ENCODE assay signal across 8 cellular contexts in the genomic region with DNA sequence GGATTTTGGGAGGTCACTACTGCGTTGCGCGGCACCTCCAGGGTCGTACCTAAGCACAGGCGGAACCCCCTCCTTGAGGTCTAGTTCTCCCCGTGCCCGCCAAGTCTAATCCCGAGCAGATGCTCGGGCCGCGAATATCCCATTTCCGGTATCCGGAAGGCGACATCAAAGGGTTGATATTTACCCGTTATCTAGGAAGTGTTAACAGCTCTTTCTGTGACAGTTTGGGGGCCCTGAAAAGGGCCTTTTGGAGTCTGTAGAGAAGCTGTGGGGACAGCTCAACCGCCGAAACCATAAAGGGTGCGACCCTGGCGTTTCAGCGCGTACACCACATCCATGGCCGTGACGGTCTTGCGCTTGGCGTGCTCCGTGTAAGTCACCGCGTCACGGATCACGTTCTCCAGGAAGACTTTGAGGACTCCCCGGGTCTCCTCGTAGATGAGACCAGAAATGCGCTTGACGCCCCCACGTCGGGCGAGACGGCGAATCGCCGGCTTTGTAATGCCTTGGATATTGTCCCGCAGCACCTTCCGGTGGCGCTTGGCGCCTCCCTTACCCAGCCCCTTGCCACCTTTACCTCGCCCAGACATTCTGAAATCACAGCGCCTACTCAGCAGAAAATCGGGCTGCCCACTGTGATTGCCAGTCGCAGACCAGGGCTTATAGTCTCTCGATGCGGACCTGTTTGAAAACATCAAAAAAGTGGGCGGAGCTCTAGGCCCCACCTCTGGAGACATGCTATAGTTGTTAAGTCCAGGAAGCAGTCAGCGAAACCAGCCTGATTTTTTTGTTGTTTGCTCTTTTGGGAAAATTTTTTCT. TPM values are rescaled to one million over a fixed set of nuclear protein-coding genes. Genes with fewer than 3 reads are reported as not detected.
DNase-seq lines count a peak whose midpoint lies in the region; ATAC-seq and TF ChIP-seq lines count a peak whose summit lies in the region.

No MANE protein-coding gene starts in this region.

- H3K27me3 Mint-ChIP-seq in WTC11 (ENCODE audit: low read depth) = no peaks in the 10 kb centered on the region; the same call in 1 of the 2 replicates

- POLR2A ChIA-PET in WTC11 (lab: Charles Lee) = interaction anchor here (0.6 to 3.2 kb wide), 14 partner anchors 11 to 1515 kb away, joined by 3 to 23 read pairs (median 3); a partner anchor contains a TSS

- peak; percentile 92 to 99 (median 97) for TF ChIP-seq POLR2A in spleen (IDR thresholded peaks at IDR 0.05)

- H3K36me3 ChIP-seq in spleen = peaks cover 0 to 24% (median 7%) of the 10 kb centered on the region in 6 donors

- peaks cover 5% of the 10 kb centered on the region for H3K9me3 Mint-ChIP-seq in WTC11

- peak; percentile 36 for DNase-seq in 8988T
- DNase-seq in NCI-H2196 treated with DMSO at 0.1 percent for 48 hours (lab: John Stamatoyannopoulos, UW; ENCODE audit: unreplicated experiment) = peak; percentile 34
- DNase-seq in WTC11 (ENCODE audit: low spot score) = peak; percentile 95
- DNase-seq in central memory CD4-positive, alpha-beta T cell = peak; percentile 92
- DNase-seq in iris pigment epithelial cell (ENCODE audit: low read depth) = peak; percentile 92
- DNase-seq in spleen = peak; percentile 95

- H3K27ac Mint-ChIP-seq in WTC11 = peak overlapping the region; percentile 100

- peaks cover 4 to 78% (median 49%) of the 10 kb centered on the region in 6 donors for H3K4me1 ChIP-seq in spleen

- peaks cover 42% of the 10 kb centered on the region for H3K4me1 Mint-ChIP-seq in WTC11

- peak overlapping the region; percentile 99 for H3K4me3 Mint-ChIP-seq in WTC11

- peaks cover 25% of the 10 kb centered on the region for H3K36me3 Mint-ChIP-seq in WTC11

- H3K27ac ChIP-seq in spleen = peak overlapping the region; percentile 95 to 100 (median 98)

- 0 to 1% (median 0%) methylated on average over 36 to 53 of the region's 53 CpGs for WGBS in spleen, 5 donors

- no peaks in the 10 kb centered on the region for H3K27me3 ChIP-seq in spleen (replicated peaks in 1 of 7)

- H3K4me3 ChIP-seq in spleen = peak overlapping the region; percentile 61 to 97 (median 67)

- intact Hi-C loops in spleen (cut with DNase I; ENCODE audit: low total_unique reads) = no loop called here

- CTCF ChIA-PET in WTC11 (lab: Charles Lee) = interaction anchor here (0.6 to 3.5 kb wide), 6 partner anchors 15 to 66 kb away, joined by 3 to 21 read pairs (median 7); a partner anchor contains a TSS

- H3K9me3 ChIP-seq in spleen = peaks cover 0 to 20% (median 12%) of the 10 kb centered on the region in 8 donors

- peak; percentile 23 for ATAC-seq in GM18861 (IDR thresholded peaks at IDR 0.05; ENCODE audit: unreplicated experiment)
- ATAC-seq in HG03103 (IDR thresholded peaks at IDR 0.05; ENCODE audit: low read depth, unreplicated experiment) = peak; percentile 20
- peak; percentile 3 for ATAC-seq in WTC11

- TF ChIP-seq CTCF in WTC11 (IDR thresholded peaks at IDR 0.05) (no peak), spleen (IDR thresholded peaks at IDR 0.05 in 8 of 11, conservative IDR thresholded peaks at IDR 0.05 in 3 of 11) (peak in 1 of 11 experiments; percentile 6)

TF ChIP-seq in WTC11, 78 proteins besides CTCF, POLR2A, EP300 and RAD21 (continues in another document):
- TF ChIP-seq FOXP1 (CRISPR knock-in tag; IDR thresholded peaks at IDR 0.05; ENCODE audit: borderline replicate concordance) = peak; percentile 79
- TF ChIP-seq, protein P1, sequence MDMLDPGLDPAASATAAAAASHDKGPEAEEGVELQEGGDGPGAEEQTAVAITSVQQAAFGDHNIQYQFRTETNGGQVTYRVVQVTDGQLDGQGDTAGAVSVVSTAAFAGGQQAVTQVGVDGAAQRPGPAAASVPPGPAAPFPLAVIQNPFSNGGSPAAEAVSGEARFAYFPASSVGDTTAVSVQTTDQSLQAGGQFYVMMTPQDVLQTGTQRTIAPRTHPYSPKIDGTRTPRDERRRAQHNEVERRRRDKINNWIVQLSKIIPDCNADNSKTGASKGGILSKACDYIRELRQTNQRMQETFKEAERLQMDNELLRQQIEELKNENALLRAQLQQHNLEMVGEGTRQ (CRISPR knock-in tag; IDR thresholded peaks at IDR 0.05) = no peak
- TF ChIP-seq NFE2L1 (CRISPR knock-in tag; IDR thresholded peaks at IDR 0.05) = peak; percentile 85
- TF ChIP-seq, protein P2, sequence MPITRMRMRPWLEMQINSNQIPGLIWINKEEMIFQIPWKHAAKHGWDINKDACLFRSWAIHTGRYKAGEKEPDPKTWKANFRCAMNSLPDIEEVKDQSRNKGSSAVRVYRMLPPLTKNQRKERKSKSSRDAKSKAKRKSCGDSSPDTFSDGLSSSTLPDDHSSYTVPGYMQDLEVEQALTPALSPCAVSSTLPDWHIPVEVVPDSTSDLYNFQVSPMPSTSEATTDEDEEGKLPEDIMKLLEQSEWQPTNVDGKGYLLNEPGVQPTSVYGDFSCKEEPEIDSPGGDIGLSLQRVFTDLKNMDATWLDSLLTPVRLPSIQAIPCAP (CRISPR knock-in tag; IDR thresholded peaks at IDR 0.05) = peak; percentile 74
- peak; percentile 90; the same call in 1 of the 2 replicates for TF ChIP-seq ZNF671 (CRISPR knock-in tag; IDR thresholded peaks at IDR 0.05)
- TF ChIP-seq TEAD4 (CRISPR knock-in tag; IDR thresholded peaks at IDR 0.05) = peak; percentile 63
- TF ChIP-seq, protein P3, sequence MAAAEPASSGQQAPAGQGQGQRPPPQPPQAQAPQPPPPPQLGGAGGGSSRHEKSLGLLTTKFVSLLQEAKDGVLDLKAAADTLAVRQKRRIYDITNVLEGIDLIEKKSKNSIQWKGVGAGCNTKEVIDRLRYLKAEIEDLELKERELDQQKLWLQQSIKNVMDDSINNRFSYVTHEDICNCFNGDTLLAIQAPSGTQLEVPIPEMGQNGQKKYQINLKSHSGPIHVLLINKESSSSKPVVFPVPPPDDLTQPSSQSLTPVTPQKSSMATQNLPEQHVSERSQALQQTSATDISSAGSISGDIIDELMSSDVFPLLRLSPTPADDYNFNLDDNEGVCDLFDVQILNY (CRISPR knock-in tag; IDR thresholded peaks at IDR 0.05) = peak; percentile 54; the same call in 1 of the 2 replicates
- TF ChIP-seq, protein P4, sequence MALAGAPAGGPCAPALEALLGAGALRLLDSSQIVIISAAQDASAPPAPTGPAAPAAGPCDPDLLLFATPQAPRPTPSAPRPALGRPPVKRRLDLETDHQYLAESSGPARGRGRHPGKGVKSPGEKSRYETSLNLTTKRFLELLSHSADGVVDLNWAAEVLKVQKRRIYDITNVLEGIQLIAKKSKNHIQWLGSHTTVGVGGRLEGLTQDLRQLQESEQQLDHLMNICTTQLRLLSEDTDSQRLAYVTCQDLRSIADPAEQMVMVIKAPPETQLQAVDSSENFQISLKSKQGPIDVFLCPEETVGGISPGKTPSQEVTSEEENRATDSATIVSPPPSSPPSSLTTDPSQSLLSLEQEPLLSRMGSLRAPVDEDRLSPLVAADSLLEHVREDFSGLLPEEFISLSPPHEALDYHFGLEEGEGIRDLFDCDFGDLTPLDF (CRISPR knock-in tag; IDR thresholded peaks at IDR 0.05) = no peak
- TF ChIP-seq JUN (CRISPR knock-in tag; IDR thresholded peaks at IDR 0.05) = peak; percentile 56
- TF ChIP-seq TEAD1 (CRISPR knock-in tag; IDR thresholded peaks at IDR 0.05) = peak; percentile 91; the same call in 1 of the 2 replicates
- TF ChIP-seq, protein P5, sequence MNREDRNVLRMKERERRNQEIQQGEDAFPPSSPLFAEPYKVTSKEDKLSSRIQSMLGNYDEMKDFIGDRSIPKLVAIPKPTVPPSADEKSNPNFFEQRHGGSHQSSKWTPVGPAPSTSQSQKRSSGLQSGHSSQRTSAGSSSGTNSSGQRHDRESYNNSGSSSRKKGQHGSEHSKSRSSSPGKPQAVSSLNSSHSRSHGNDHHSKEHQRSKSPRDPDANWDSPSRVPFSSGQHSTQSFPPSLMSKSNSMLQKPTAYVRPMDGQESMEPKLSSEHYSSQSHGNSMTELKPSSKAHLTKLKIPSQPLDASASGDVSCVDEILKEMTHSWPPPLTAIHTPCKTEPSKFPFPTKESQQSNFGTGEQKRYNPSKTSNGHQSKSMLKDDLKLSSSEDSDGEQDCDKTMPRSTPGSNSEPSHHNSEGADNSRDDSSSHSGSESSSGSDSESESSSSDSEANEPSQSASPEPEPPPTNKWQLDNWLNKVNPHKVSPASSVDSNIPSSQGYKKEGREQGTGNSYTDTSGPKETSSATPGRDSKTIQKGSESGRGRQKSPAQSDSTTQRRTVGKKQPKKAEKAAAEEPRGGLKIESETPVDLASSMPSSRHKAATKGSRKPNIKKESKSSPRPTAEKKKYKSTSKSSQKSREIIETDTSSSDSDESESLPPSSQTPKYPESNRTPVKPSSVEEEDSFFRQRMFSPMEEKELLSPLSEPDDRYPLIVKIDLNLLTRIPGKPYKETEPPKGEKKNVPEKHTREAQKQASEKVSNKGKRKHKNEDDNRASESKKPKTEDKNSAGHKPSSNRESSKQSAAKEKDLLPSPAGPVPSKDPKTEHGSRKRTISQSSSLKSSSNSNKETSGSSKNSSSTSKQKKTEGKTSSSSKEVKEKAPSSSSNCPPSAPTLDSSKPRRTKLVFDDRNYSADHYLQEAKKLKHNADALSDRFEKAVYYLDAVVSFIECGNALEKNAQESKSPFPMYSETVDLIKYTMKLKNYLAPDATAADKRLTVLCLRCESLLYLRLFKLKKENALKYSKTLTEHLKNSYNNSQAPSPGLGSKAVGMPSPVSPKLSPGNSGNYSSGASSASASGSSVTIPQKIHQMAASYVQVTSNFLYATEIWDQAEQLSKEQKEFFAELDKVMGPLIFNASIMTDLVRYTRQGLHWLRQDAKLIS (CRISPR knock-in tag; IDR thresholded peaks at IDR 0.05; ENCODE audit: borderline replicate concordance) = peak; percentile 98; the same call in 1 of the 2 replicates
- TF ChIP-seq, protein P6, sequence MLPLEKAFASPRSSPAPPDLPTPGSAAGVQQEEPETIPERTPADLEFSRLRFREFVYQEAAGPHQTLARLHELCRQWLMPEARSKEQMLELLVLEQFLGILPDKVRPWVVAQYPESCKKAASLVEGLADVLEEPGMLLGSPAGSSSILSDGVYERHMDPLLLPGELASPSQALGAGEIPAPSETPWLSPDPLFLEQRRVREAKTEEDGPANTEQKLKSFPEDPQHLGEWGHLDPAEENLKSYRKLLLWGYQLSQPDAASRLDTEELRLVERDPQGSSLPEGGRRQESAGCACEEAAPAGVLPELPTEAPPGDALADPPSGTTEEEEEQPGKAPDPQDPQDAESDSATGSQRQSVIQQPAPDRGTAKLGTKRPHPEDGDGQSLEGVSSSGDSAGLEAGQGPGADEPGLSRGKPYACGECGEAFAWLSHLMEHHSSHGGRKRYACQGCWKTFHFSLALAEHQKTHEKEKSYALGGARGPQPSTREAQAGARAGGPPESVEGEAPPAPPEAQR (CRISPR knock-in tag; IDR thresholded peaks at IDR 0.05) = no peak
- TF ChIP-seq ZNF121 (CRISPR knock-in tag; IDR thresholded peaks at IDR 0.05) = no peak

RNA-seq across cellular contexts. Expression of a gene that starts 32.6 kb away (rescaled TPM):
- total RNA-seq in WTC11 (2021) (98.4 to 111 TPM (median 102 TPM) in 3 replicates), spleen (10 to 100 TPM; 22.0 to 61.4 (median 49.2) TPM)
- polyA plus RNA-seq in spleen = 10 to 100 TPM; 16.0 to 18.8 (median 17.1) TPM

RNA-seq across cellular contexts. Expression of a gene that starts 32.8 kb away (rescaled TPM):
- total RNA-seq in WTC11 (2021) (1.3 to 2.0 TPM (median 1.8 TPM) in 3 replicates), spleen (1 to 10 TPM in 5 of 7 donors, under 1 TPM in 2; 0.51 to 1.4 (median 1.0) TPM)
- 1 to 10 TPM in 2 of 3 donors, under 1 TPM in 1; 0.96 to 2.2 (median 1.6) TPM for polyA plus RNA-seq in spleen

RNA-seq across cellular contexts. Expression of a gene that starts 43.3 kb away (rescaled TPM):
- not detected in 3 replicates for total RNA-seq in WTC11 (2021)
- 1 to 10 TPM in 3 of 7 donors, under 1 TPM in 4; 0.32 to 1.6 (median 0.77) TPM for total RNA-seq in spleen
- 1 to 10 TPM in 1 of 3 donors, under 1 TPM in 2; 0.57 to 1.5 (median 0.97) TPM for polyA plus RNA-seq in spleen

Comparison
In these comparisons a context has a peak if more than half of its experiments do, and no peak if none do; other contexts are left out.
1. Peak in every context shown above with its lines: DNase-seq, ATAC-seq, H3K4me3 ChIP-seq and H3K27ac ChIP-seq.
2. DNase-seq: peak in every context shown above with its lines; median percentile 95 in WTC11; 95 in spleen; 92 in central memory CD4-positive, alpha-beta T cell; 92 in iris pigment epithelial cell; 36 in 8988T; 34 in NCI-H2196 treated with DMSO at 0.1 percent for 48 hours.